8 cellular contexts compared by ENCODE assay signal in the genomic region with DNA sequence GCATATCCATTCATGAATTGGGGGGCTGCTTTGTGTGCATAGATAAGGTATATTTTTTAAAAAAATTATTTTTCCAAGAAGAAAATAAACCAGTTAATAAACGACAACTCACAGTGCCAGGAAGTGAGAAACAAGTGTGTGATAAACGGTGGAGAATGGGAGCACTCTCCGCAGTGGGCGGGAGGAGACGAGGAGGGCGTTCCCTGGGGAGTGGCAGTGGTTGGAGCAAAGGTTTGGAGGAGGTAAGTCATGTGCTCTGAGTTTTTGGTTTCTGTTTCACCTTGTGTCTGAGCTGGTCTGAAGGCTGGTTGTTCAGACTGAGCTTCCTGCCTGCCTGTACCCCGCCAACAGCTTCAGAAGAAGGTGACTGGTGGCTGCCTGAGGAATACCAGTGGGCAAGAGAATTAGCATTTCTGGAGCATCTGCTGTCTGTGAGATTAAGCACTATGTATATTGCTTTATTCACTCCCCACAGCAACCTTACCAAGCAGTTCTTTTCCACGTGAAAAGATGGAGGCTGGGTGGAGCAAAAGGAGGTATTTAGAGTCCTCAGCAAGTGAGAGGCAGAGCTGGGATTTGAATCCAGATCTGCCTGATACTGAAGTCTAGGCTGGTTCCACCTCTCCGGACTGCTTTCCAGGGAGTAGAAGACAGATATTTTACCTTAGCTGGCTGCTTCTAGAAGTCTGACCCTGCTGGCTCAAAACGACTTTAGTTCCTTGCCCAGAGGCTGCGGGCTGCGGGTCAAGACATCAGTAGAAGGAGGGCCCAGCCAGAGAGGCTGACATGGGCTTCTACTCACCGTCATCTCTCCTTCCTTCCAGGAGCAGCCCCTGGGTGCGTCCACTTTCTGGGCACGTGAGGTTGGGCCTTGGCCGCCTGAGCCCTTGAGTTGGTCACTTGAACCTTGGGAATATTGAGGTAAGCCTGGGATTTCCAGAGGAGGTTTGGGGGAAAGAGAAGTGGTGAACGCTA. TPM values are rescaled to one million over a fixed set of nuclear protein-coding genes. Genes with fewer than 3 reads are reported as not detected.
A peak's percentile ranks its signal among the peaks of the same experiment; 100 is the strongest.
DNase-seq lines count a peak whose midpoint lies in the region; TF ChIP-seq lines count a peak whose summit lies in the region.

No MANE protein-coding gene starts in this region.

- no peaks in the 10 kb centered on the region for H3F3A ChIP-seq in Loucy (ENCODE audit: low read depth)

- H3K79me2 ChIP-seq in Loucy (ENCODE audit: insufficient read depth, low read length): peaks cover 48% of the 10 kb centered on the region

- H4K20me1 ChIP-seq in Loucy (ENCODE audit: insufficient read depth, low read length, poor library complexity, severe bottlenecking): peaks cover 26% of the 10 kb centered on the region

- H3K27me3 ChIP-seq in HAP-1 (ENCODE audit: low read depth) (no peaks in the 10 kb centered on the region), Loucy (ENCODE audit: insufficient read depth, low read length, poor library complexity, severe bottlenecking) (no peaks in the 10 kb centered on the region), SJCRH30 (no peaks in the 10 kb centered on the region)

- H3K27ac ChIP-seq in SJCRH30: no peak overlapping the region

- peak overlapping the region; percentile 75 for H3K4me3 ChIP-seq in GM12864 (ENCODE audit: low read depth, low read length)
- peak overlapping the region; percentile 42 for H3K4me3 ChIP-seq in HAP-1
- H3K4me3 ChIP-seq in Loucy (ENCODE audit: low read length, poor library complexity, severe bottlenecking): peak overlapping the region; percentile 96
- peak overlapping the region; percentile 37 for H3K4me3 ChIP-seq in SJCRH30

- H3K9me3 ChIP-seq in HAP-1 (no peaks in the 10 kb centered on the region), Loucy (ENCODE audit: insufficient read depth, low read depth, low read length) (no peaks in the 10 kb centered on the region), SJCRH30 (replicated peaks) (no peaks in the 10 kb centered on the region)

- in situ Hi-C loops in HAP-1 (cut with MboI; ENCODE audit: low sequenced_read_pairs): no loop called here

- no peaks in the 10 kb centered on the region for H3K9me2 ChIP-seq in Loucy (replicated peaks; ENCODE audit: low read depth, low read length)

- H2AFZ ChIP-seq in Loucy (ENCODE audit: low read length): peak overlapping the region; percentile 43

- peak overlapping the region; percentile 82 for H3K4me2 ChIP-seq in Loucy (ENCODE audit: low read depth, low read length, poor library complexity, severe bottlenecking)

- TF ChIP-seq CTCF in GM12864 (IDR thresholded peaks at IDR 0.05; ENCODE audit: low read depth, low read length, missing control alignments) (no peak), Loucy (conservative IDR thresholded peaks at IDR 0.05; ENCODE audit: low read length) (no peak)

- DNase-seq in GM12864 (ENCODE audit: low read depth) (peak; percentile 93), HAP-1 (ENCODE audit: low spot score in 2 of 2) (peak; percentile 95 to 98), SJCRH30 (peak; percentile 66 to 69), iPS-NIHi11 (ENCODE audit: low spot score) (peak; percentile 47), foreskin melanocyte (no peak)
- DNase-seq in activated naive CD4-positive, alpha-beta T cell treated with Interleukin-2 at 50 U/mL for 16 hours: peak; percentile 88
- peak; percentile 90 for DNase-seq in stimulated activated CD4-positive, alpha-beta T cell treated with anti-CD3 and anti-CD28 coated beads, Interleukin-4, amount 100 ng/mL, for 24 hours

- H3K36me3 ChIP-seq in HAP-1 (replicated peaks) (peaks cover 6% of the 10 kb centered on the region; the same call in 1 of the 2 replicates), Loucy (ENCODE audit: insufficient read depth, low read length) (no peaks in the 10 kb centered on the region), SJCRH30 (no peaks in the 10 kb centered on the region)

- H3K4me1 ChIP-seq in HAP-1 (peaks cover 22% of the 10 kb centered on the region), Loucy (ENCODE audit: insufficient read depth, low read length, poor library complexity, severe bottlenecking) (peaks cover 44% of the 10 kb centered on the region), SJCRH30 (peaks cover 8% of the 10 kb centered on the region; the same call in 1 of the 2 replicates)

- H3K9ac ChIP-seq in Loucy (ENCODE audit: low read depth, low read length, poor library complexity, severe bottlenecking): peak overlapping the region; percentile 87

RNA-seq across cellular contexts. Expression of a gene that starts 26.9 kb away (rescaled TPM):
- 11.6 and 14.4 TPM in 2 replicates for total RNA-seq in SJCRH30 (2014; rRNA removed; shearing (Covaris generic))

RNA-seq across cellular contexts. Expression of a gene that starts 50.5 kb away (rescaled TPM):
- total RNA-seq in SJCRH30 (2014; rRNA removed; shearing (Covaris generic)): 1.0 and 1.1 TPM in 2 replicates

Comparison
In these comparisons a context has a peak if more than half of its experiments do, and no peak if none do; other contexts are left out.
1. H3K4me3 ChIP-seq: peak in every context shown above with its lines; median percentile 96 in Loucy; 75 in GM12864; 42 in HAP-1; 37 in SJCRH30.